Comparison of ENCODE assay signal across 1 cellular context in the genomic region with DNA sequence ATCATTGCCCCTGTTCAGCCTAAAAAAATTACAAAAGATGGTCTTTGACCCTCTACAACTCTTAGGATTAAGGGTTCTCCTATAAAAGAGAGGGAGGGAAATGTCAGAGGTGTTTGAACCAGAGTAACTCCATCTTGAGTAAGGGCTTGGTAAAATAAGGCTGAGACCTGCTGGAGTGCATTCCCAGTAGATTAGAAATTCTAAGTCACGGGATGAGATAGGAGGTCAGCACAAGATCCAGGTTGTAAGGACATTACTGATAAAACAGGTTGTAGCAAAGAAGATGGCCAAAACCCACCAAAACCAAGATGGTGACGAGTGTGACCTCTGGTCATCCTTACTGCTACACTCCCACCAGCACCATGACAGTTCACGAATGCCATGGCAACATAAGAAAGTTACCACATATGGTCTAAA.
TF ChIP-seq lines count a peak whose summit lies in the region.

No MANE protein-coding gene starts in this region.

TF ChIP-seq in IMR-90, 13 proteins besides CTCF, POLR2A, EP300 and RAD21:
- TF ChIP-seq BHLHE40 (IDR thresholded peaks at IDR 0.05; ENCODE audit: low read depth, low read length) (no peak), RFX5 (IDR thresholded peaks at IDR 0.05; ENCODE audit: low read depth, low read length) (no peak), RCOR1 (IDR thresholded peaks at IDR 0.05; ENCODE audit: insufficient replicate concordance, low read length) (no peak), USF2 (IDR thresholded peaks at IDR 0.05; ENCODE audit: low read depth, low read length) (no peak), CEBPB (IDR thresholded peaks at IDR 0.05; ENCODE audit: low read depth, low read length) (no peak), ELK1 (IDR thresholded peaks at IDR 0.05; ENCODE audit: borderline replicate concordance, low read depth, low read length) (no peak), MAFK (IDR thresholded peaks at IDR 0.05; ENCODE audit: low read depth, low read length) (no peak)
